ENCODE assay signal across 1 cellular context in the genomic region with DNA sequence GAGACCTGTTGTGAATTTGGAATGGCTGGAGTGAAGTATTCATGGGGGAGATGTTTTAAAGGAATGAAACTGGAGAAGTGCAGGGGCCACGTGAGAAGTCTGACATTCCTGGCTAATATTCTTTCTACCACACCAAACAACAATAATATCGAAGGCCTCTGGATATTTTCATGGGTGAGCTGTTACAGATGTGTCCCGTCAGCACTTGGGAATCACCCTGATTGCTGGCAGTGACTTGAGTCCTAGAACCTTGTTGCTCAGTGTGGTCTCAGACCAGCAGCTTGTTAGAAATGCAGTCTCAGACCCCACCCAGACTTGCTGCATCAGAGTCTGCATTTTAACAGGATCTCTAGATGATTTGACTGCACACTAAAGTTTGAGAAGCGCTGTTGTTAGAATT.
TF ChIP-seq lines count a peak whose summit lies in the region.

No MANE protein-coding gene starts in this region.

TF ChIP-seq in GM23338, 12 proteins besides CTCF, POLR2A, EP300 and RAD21 (continued from another document):
- TF ChIP-seq, protein P1, sequence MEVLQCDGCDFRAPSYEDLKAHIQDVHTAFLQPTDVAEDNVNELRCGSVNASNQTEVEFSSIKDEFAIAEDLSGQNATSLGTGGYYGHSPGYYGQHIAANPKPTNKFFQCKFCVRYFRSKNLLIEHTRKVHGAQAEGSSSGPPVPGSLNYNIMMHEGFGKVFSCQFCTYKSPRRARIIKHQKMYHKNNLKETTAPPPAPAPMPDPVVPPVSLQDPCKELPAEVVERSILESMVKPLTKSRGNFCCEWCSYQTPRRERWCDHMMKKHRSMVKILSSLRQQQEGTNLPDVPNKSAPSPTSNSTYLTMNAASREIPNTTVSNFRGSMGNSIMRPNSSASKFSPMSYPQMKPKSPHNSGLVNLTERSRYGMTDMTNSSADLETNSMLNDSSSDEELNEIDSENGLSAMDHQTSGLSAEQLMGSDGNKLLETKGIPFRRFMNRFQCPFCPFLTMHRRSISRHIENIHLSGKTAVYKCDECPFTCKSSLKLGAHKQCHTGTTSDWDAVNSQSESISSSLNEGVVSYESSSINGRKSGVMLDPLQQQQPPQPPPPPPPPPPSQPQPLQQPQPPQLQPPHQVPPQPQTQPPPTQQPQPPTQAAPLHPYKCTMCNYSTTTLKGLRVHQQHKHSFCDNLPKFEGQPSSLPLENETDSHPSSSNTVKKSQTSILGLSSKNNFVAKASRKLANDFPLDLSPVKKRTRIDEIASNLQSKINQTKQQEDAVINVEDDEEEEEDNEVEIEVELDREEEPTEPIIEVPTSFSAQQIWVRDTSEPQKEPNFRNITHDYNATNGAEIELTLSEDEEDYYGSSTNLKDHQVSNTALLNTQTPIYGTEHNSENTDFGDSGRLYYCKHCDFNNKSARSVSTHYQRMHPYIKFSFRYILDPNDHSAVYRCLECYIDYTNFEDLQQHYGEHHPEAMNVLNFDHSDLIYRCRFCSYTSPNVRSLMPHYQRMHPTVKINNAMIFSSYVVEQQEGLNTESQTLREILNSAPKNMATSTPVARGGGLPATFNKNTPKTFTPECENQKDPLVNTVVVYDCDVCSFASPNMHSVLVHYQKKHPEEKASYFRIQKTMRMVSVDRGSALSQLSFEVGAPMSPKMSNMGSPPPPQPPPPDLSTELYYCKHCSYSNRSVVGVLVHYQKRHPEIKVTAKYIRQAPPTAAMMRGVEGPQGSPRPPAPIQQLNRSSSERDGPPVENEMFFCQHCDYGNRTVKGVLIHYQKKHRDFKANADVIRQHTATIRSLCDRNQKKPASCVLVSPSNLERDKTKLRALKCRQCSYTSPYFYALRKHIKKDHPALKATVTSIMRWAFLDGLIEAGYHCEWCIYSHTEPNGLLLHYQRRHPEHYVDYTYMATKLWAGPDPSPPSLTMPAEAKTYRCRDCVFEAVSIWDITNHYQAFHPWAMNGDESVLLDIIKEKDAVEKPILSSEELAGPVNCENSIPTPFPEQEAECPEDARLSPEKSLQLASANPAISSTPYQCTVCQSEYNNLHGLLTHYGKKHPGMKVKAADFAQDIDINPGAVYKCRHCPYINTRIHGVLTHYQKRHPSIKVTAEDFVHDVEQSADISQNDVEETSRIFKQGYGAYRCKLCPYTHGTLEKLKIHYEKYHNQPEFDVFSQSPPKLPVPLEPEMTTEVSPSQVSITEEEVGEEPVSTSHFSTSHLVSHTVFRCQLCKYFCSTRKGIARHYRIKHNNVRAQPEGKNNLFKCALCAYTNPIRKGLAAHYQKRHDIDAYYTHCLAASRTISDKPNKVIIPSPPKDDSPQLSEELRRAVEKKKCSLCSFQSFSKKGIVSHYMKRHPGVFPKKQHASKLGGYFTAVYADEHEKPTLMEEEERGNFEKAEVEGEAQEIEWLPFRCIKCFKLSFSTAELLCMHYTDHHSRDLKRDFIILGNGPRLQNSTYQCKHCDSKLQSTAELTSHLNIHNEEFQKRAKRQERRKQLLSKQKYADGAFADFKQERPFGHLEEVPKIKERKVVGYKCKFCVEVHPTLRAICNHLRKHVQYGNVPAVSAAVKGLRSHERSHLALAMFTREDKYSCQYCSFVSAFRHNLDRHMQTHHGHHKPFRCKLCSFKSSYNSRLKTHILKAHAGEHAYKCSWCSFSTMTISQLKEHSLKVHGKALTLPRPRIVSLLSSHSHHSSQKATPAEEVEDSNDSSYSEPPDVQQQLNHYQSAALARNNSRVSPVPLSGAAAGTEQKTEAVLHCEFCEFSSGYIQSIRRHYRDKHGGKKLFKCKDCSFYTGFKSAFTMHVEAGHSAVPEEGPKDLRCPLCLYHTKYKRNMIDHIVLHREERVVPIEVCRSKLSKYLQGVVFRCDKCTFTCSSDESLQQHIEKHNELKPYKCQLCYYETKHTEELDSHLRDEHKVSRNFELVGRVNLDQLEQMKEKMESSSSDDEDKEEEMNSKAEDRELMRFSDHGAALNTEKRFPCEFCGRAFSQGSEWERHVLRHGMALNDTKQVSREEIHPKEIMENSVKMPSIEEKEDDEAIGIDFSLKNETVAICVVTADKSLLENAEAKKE (CRISPR knock-in tag; IDR thresholded peaks at IDR 0.05), result no peak
- no peak for TF ChIP-seq JUNB (IDR thresholded peaks at IDR 0.05; ENCODE audit: unreplicated experiment)
- no peak for TF ChIP-seq EZH2phosphoT487 (IDR thresholded peaks at IDR 0.05; ENCODE audit: unreplicated experiment)
- TF ChIP-seq ZNF331 (CRISPR knock-in tag; IDR thresholded peaks at IDR 0.05; ENCODE audit: low read depth), result no peak
- TF ChIP-seq ZNF114 (CRISPR knock-in tag; IDR thresholded peaks at IDR 0.05), result no peak
- TF ChIP-seq, protein P2, sequence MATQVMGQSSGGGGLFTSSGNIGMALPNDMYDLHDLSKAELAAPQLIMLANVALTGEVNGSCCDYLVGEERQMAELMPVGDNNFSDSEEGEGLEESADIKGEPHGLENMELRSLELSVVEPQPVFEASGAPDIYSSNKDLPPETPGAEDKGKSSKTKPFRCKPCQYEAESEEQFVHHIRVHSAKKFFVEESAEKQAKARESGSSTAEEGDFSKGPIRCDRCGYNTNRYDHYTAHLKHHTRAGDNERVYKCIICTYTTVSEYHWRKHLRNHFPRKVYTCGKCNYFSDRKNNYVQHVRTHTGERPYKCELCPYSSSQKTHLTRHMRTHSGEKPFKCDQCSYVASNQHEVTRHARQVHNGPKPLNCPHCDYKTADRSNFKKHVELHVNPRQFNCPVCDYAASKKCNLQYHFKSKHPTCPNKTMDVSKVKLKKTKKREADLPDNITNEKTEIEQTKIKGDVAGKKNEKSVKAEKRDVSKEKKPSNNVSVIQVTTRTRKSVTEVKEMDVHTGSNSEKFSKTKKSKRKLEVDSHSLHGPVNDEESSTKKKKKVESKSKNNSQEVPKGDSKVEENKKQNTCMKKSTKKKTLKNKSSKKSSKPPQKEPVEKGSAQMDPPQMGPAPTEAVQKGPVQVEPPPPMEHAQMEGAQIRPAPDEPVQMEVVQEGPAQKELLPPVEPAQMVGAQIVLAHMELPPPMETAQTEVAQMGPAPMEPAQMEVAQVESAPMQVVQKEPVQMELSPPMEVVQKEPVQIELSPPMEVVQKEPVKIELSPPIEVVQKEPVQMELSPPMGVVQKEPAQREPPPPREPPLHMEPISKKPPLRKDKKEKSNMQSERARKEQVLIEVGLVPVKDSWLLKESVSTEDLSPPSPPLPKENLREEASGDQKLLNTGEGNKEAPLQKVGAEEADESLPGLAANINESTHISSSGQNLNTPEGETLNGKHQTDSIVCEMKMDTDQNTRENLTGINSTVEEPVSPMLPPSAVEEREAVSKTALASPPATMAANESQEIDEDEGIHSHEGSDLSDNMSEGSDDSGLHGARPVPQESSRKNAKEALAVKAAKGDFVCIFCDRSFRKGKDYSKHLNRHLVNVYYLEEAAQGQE (IDR thresholded peaks at IDR 0.05; ENCODE audit: unreplicated experiment), result no peak
- no peak for TF ChIP-seq POLR2AphosphoS5 (IDR thresholded peaks at IDR 0.05; ENCODE audit: low read depth)
- TF ChIP-seq NANOG (IDR thresholded peaks at IDR 0.05; ENCODE audit: borderline replicate concordance), result no peak
TF ChIP-seq in GM23338: peak in this region for 0.
